ENCODE assay signal across 39 cellular contexts in genomic region chr13:49754146-49754545, GRCh38.
"Had no signal": no experiment of that assay in that cellular context is flagged by ENCODE, and none has a peak within 500 bp of the region (broad histone marks: within the 10 kb centered on the region; RNA-seq: fewer than 3 reads in every experiment).

No MANE protein-coding gene starts in this region.

- H3K27ac Mint-ChIP-seq: activated CD4-positive, alpha-beta memory T cell treated with anti-CD3 and anti-CD28 coated beads for 36 hours; activated naive CD8-positive, alpha-beta T cell treated with anti-CD3 and anti-CD28 coated beads, Interleukin-2, amount 10 ng/mL, durations not matched to agents 7 days and 5 days; activated T-helper 17 cell treated with anti-CD3 and anti-CD28 coated beads, Interleukin-2, amount 50 U/mL, for 72 hours; T-cell had no signal

- H3K27me3 Mint-ChIP-seq: activated CD4-positive, alpha-beta memory T cell treated with anti-CD3 and anti-CD28 coated beads for 36 hours; activated naive CD8-positive, alpha-beta T cell treated with anti-CD3 and anti-CD28 coated beads, Interleukin-2, amount 10 ng/mL, durations not matched to agents 7 days and 5 days; activated T-helper 17 cell treated with anti-CD3 and anti-CD28 coated beads, Interleukin-2, amount 50 U/mL, for 72 hours; T-cell had no signal

- H3K4me3 Mint-ChIP-seq: activated CD4-positive, alpha-beta memory T cell treated with anti-CD3 and anti-CD28 coated beads for 36 hours; activated naive CD8-positive, alpha-beta T cell treated with anti-CD3 and anti-CD28 coated beads, Interleukin-2, amount 10 ng/mL, durations not matched to agents 7 days and 5 days; activated T-cell treated with anti-CD3 and anti-CD28 coated beads, Interleukin-2, amount 50 U/mL, for 4 hours; activated T-helper 17 cell treated with anti-CD3 and anti-CD28 coated beads, Interleukin-2, amount 50 U/mL, for 72 hours; T-cell had no signal

- H3K4me2 ChIP-seq: SK-N-SH had no signal

- H3K4me3 ChIP-seq: adrenal gland, body of pancreas, Peyer's patch, SJSA1 had no signal

- FAIRE-seq: bronchial epithelial cell had no signal

- H3K9ac ChIP-seq: SK-N-SH had no signal

- ATAC-seq: activated T-cell treated with anti-CD3 and anti-CD28 coated beads, Interleukin-2, amount 50 U/mL, for 4 hours; activated T-helper 17 cell treated with anti-CD3 and anti-CD28 coated beads, Interleukin-2, amount 50 U/mL, for 72 hours; body of pancreas; PC-3; T-cell had no signal

- H3K36me3 ChIP-seq: adrenal gland, Peyer's patch, SJSA1, WERI-Rb-1 had no signal

- H3K27ac ChIP-seq: adrenal gland, body of pancreas, Peyer's patch, SJSA1, WERI-Rb-1 had no signal

- H3K9me3 ChIP-seq: adrenal gland, body of pancreas, Peyer's patch, SJSA1, SK-N-SH had no signal

- H3K4me1 ChIP-seq: adrenal gland, Peyer's patch, SJSA1 had no signal

- H3K27me3 ChIP-seq: adrenal gland, body of pancreas, Peyer's patch, SJSA1 had no signal

- DNase-seq: activated CD4-positive, alpha-beta memory T cell treated with anti-CD3 and anti-CD28 coated beads for 36 hours; activated CD4-positive, alpha-beta T cell treated with anti-CD3 and anti-CD28 coated beads for 4 hours; activated CD4-positive, alpha-beta T cell treated with anti-CD3 and anti-CD28 coated beads, Interleukin-2, amount 50 U/mL, for 1 hour; activated CD8-positive, alpha-beta memory T cell treated with anti-CD3 and anti-CD28 coated beads, Interleukin-2, amount 50 U/mL, for 4 hours; activated effector memory CD4-positive, alpha-beta T cell treated with anti-CD3 and anti-CD28 coated beads, Interleukin-2, amount 50 U/mL, for 16 hours; activated naive CD4-positive, alpha-beta T cell; activated naive CD4-positive, alpha-beta T cell treated with anti-CD3 and anti-CD28 coated beads, Interleukin-2, amount 50 U/mL, for 16 hours; activated naive CD8-positive, alpha-beta T cell treated with anti-CD3 and anti-CD28 coated beads, Interleukin-2, amount 10 ng/mL, durations not matched to agents 7 days and 5 days; activated T-cell treated with anti-CD3 and anti-CD28 coated beads for 4 hours; activated T-cell treated with anti-CD3 and anti-CD28 coated beads, Interleukin-2, amount 50 U/mL, for 4 hours; adrenal gland; body of pancreas; caudate nucleus; Kasumi-1; KG1; MM.1S; MV-4-11; NCI-H1092; NCI-H1436 treated with DMSO at 0.1 percent for 48 hours; NCI-H1694 treated with DMSO at 0.1 percent for 48 hours; NCI-H2029 treated with DMSO at 0.1 percent for 48 hours; NCI-H2107; NCI-H2171; NCI-H510A; NCI-H526; NCI-H748 treated with DMSO at 0.1 percent for 48 hours; NK-92 treated with Interleukin-12 subunit alpha and Interleukin-12 subunit beta, amount 100 ng/mL, for 24 hours; PC-3; Peyer's patch; RPMI8226; SHP77 treated with DMSO at 0.1 percent for 48 hours; SK-N-SH; T-cell; T-helper 2 cell; T-helper 9 cell; WERI-Rb-1 had no signal

- H3K9me3 Mint-ChIP-seq: activated CD4-positive, alpha-beta memory T cell treated with anti-CD3 and anti-CD28 coated beads for 36 hours; activated naive CD8-positive, alpha-beta T cell treated with anti-CD3 and anti-CD28 coated beads, Interleukin-2, amount 10 ng/mL, durations not matched to agents 7 days and 5 days; activated T-cell treated with anti-CD3 and anti-CD28 coated beads, Interleukin-2, amount 50 U/mL, for 4 hours; activated T-helper 17 cell treated with anti-CD3 and anti-CD28 coated beads, Interleukin-2, amount 50 U/mL, for 72 hours; T-cell had no signal
